ENCODE assay signal across 14 cellular contexts in the genomic region with DNA sequence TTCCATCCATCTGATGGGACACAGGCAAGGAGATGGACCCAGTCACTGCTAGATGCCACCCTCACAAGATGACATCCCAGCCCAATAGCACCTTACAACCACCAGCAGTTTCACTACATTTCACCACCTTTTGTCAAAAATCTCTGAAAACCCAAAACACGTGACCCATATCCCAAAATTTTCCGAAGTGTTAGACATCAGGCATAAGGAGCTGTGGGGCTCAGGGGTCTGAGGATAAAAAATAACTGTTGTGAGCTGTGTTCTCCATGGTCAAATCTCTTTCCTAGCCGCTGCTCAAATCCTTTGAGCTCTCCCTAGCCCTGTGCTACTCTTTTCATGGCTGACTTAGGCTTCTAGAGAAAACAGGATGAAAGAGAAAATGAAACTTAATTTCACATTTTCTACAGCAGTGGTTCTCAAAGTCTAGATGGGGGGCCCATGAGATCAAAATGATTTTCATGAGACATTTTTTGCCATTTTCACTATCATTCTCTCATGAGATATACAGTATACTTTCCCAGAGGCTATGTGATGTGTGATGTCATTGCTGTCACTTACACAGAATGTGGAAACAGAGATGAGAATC. TPM values are rescaled to one million over a fixed set of nuclear protein-coding genes. Genes with fewer than 3 reads are reported as not detected.
DNase-seq lines count a peak whose midpoint lies in the region; ATAC-seq and TF ChIP-seq lines count a peak whose summit lies in the region.
"Had no signal": no experiment of that assay in that cellular context is flagged by ENCODE, and none has a peak within 500 bp of the region (broad histone marks: within the 10 kb centered on the region; RNA-seq: fewer than 3 reads in every experiment).

No MANE protein-coding gene starts in this region.

- H3K27ac Mint-ChIP-seq in activated CD4-positive, alpha-beta memory T cell treated with anti-CD3 and anti-CD28 coated beads for 36 hours = peak overlapping the region; percentile 85
- no peak overlapping the region for H3K27ac Mint-ChIP-seq in CD14-positive monocyte

- H3K27me3 Mint-ChIP-seq in activated CD4-positive, alpha-beta memory T cell treated with anti-CD3 and anti-CD28 coated beads for 36 hours = no peaks in the 10 kb centered on the region
- no peaks in the 10 kb centered on the region for H3K27me3 Mint-ChIP-seq in CD14-positive monocyte (ENCODE audit: low read depth in 3 of 3)

- no peaks in the 10 kb centered on the region for H3K9me3 ChIP-seq in MG63

- peaks cover 9% of the 10 kb centered on the region for H3K36me3 Mint-ChIP-seq in activated CD4-positive, alpha-beta memory T cell treated with anti-CD3 and anti-CD28 coated beads for 36 hours
- no peaks in the 10 kb centered on the region for H3K36me3 Mint-ChIP-seq in CD14-positive monocyte

- peak; percentile 48 for ATAC-seq in GM19372 (IDR thresholded peaks at IDR 0.05; ENCODE audit: low read depth, unreplicated experiment)
- ATAC-seq in HG02970 (IDR thresholded peaks at IDR 0.05; ENCODE audit: low FRiP score, unreplicated experiment) = peak; percentile 43

- POLR2A ChIA-PET in activated CD4-positive, alpha-beta memory T cell treated with anti-CD3 and anti-CD28 coated beads for 36 hours (lab: Charles Lee) = interaction anchor here (0.6 kb wide), 1 partner anchor 103 kb away, joined by 3 read pairs; no protein-coding TSS in a partner anchor

- CTCF ChIA-PET in activated CD4-positive, alpha-beta memory T cell treated with anti-CD3 and anti-CD28 coated beads for 36 hours (lab: Charles Lee) = interaction anchor here (0.9 kb wide), 1 partner anchor 103 kb away, joined by 3 read pairs; no protein-coding TSS in a partner anchor

- H3K9me3 Mint-ChIP-seq in activated CD4-positive, alpha-beta memory T cell treated with anti-CD3 and anti-CD28 coated beads for 36 hours = no peaks in the 10 kb centered on the region
- peaks cover 0 to 3% (median 0%) of the 10 kb centered on the region in 7 donors for H3K9me3 Mint-ChIP-seq in CD14-positive monocyte

- H3K27me3 ChIP-seq in MG63 = no peaks in the 10 kb centered on the region; the same call in 1 of the 2 replicates

- H3K4me1 Mint-ChIP-seq in activated CD4-positive, alpha-beta memory T cell treated with anti-CD3 and anti-CD28 coated beads for 36 hours (ENCODE audit: low read depth) = peaks cover 48% of the 10 kb centered on the region
- no peaks in the 10 kb centered on the region for H3K4me1 Mint-ChIP-seq in CD14-positive monocyte

- H3K36me3 ChIP-seq in MG63 = no peaks in the 10 kb centered on the region

- TF ChIP-seq CTCF in GM12864 (IDR thresholded peaks at IDR 0.05; ENCODE audit: low read depth, low read length, missing control alignments) (no peak), CD14-positive monocyte (IDR thresholded peaks at IDR 0.05) (no peak)

- peak overlapping the region; percentile 61 for H3K4me3 Mint-ChIP-seq in activated CD4-positive, alpha-beta memory T cell treated with anti-CD3 and anti-CD28 coated beads for 36 hours
- H3K4me3 Mint-ChIP-seq in CD14-positive monocyte = no peak overlapping the region

- peak overlapping the region; percentile 46 for H3K4me3 ChIP-seq in GM12864 (ENCODE audit: low read depth, low read length)
- no peak overlapping the region for H3K4me3 ChIP-seq in MG63

- intact Hi-C loops in activated CD4-positive, alpha-beta memory T cell treated with anti-CD3 and anti-CD28 coated beads for 36 hours (cut with micrococcal nuclease) = loop anchor here (1.0 to 10.0 kb wide), 6 partner anchors 187 to 937 kb away; a partner anchor contains a TSS
- intact Hi-C loops in CD14-positive monocyte (cut with micrococcal nuclease) = no loop called here

- DNase-seq in GM12864 (ENCODE audit: low read depth) (no peak), T-helper 9 cell (no peak), MG63 (no peak), NCI-H2029 treated with DMSO at 0.1 percent for 48 hours (lab: John Stamatoyannopoulos, UW) (no peak), CD14-positive monocyte (ENCODE audit: low spot score) (no peak)
- DNase-seq in activated CD4-positive, alpha-beta memory T cell treated with anti-CD3 and anti-CD28 coated beads for 36 hours = no peak
- DNase-seq: activated CD4-positive, alpha-beta T cell treated with anti-CD3 and anti-CD28 coated beads, Interleukin-2, amount 50 U/mL, for 48 hours; cortex of kidney; hypothalamus; NCI-H82; occipital lobe had no signal

RNA-seq across cellular contexts. Expression of a gene that starts 40.7 kb away (rescaled TPM):
- total RNA-seq in activated CD4-positive, alpha-beta memory T cell treated with anti-CD3 and anti-CD28 coated beads for 36 hours = 1 to 10 TPM; 1.8 to 3.1 TPM
- total RNA-seq in MG63 (2014; rRNA removed; shearing (Covaris generic); ENCODE audit: low replicate concordance) = not detected in 2 replicates
- polyA plus RNA-seq in CD14-positive monocyte = under 1 TPM in 1 of 2 donors, not detected in 1; 0.14 TPM
- total RNA-seq: Daoy, occipital lobe had no signal
